In the genomic region with DNA sequence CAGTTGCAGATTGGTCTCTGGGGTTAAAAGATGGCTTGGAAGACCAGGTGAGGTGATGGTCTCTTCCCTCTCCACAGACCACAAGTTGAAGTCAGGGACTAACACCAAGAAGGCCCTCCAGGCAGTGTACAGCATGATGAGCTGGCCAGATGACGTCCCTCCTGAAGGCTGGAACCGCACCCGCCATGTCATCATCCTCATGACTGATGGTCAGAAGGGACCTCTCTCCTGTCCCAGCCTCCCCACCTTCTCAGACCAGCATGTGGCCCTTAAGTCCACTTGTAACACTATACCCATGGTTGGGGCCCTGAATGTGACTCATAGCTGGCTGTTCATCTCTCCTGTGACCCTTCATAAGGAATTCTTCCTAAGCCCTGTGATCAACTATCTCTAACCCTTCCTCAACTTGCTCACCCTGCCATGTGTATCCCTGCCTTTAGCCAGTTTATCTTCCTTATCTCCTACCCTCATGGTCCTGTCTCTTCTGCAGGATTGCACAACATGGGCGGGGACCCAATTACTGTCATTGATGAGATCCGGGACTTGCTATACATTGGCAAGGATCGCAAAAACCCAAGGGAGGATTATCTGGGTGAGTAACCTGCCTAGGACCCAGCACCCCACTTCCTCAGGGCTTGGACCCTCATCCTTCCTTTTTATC, we compare ENCODE assay signal across 10 cellular contexts. TPM values are rescaled to one million over a fixed set of nuclear protein-coding genes. Genes with fewer than 3 reads are reported as not detected.
DNase-seq lines count a peak whose midpoint lies in the region; ATAC-seq and TF ChIP-seq lines count a peak whose summit lies in the region.
"Had no signal": no experiment of that assay in that cellular context is flagged by ENCODE, and none has a peak within 500 bp of the region (broad histone marks: within the 10 kb centered on the region; RNA-seq: fewer than 3 reads in every experiment).

No MANE protein-coding gene starts in this region.

- H3K27ac ChIP-seq in IMR-90 (ENCODE audit: insufficient read depth, low read length) (no peak overlapping the region), spleen (peak overlapping the region in 1 of 8 donors; percentile 30)

- H3K9me1 ChIP-seq in IMR-90 (ENCODE audit: insufficient read depth, low read length): peaks cover 12% of the 10 kb centered on the region

- H3K9me3 ChIP-seq in IMR-90 (ENCODE audit: control insufficient read depth, insufficient read depth, low read length) (no peaks in the 10 kb centered on the region), spleen (no peaks in the 10 kb centered on the region)
- H3K9me3 ChIP-seq: mucosa of descending colon had no signal

- intact Hi-C loops in IMR-90 (cut with micrococcal nuclease) (no loop called here), spleen (cut with DNase I; ENCODE audit: low total_unique reads) (no loop called here)

- no peak overlapping the region for H3K4me2 ChIP-seq in IMR-90 (ENCODE audit: low read depth, low read length)
- H3K4me2 ChIP-seq: GM23338, hepatocyte had no signal

- BruUV-seq in IMR-90 (replicated peaks; lab: Mats Ljungman, UMichigan): no TSS peak

- TF ChIP-seq POLR2A in IMR-90 (IDR thresholded peaks at IDR 0.05; ENCODE audit: low read depth, low read length): no peak
- TF ChIP-seq POLR2A in spleen (IDR thresholded peaks at IDR 0.05): no peak

- no peak overlapping the region for H4K91ac ChIP-seq in IMR-90 (ENCODE audit: insufficient read depth, low read depth, low read length)

- H3K9ac ChIP-seq in IMR-90 (ENCODE audit: low read depth, low read length): no peak overlapping the region

- H3K79me1 ChIP-seq in IMR-90 (ENCODE audit: low read depth in 1 of 2, low read length in 2 of 2): no peaks in the 10 kb centered on the region

- peak overlapping the region; percentile 47; the same call in 1 of the 2 replicates for H2AK5ac ChIP-seq in IMR-90 (ENCODE audit: low read depth, low read length)

- H2AK9ac ChIP-seq in IMR-90 (replicated peaks; ENCODE audit: low read depth, low read length, poor library complexity): peak overlapping the region; percentile 57

- no peak overlapping the region for H2BK15ac ChIP-seq in IMR-90 (ENCODE audit: low read depth, low read length)

- no peak overlapping the region for H4K8ac ChIP-seq in IMR-90 (ENCODE audit: low read depth in 2 of 2, low read length in 2 of 2)

- H3K56ac ChIP-seq in IMR-90 (ENCODE audit: extremely low read depth, insufficient read depth, low read length): no peak overlapping the region

- dilution Hi-C loops in IMR-90 (cut with HindIII; ENCODE audit: low sequenced_read_pairs, unreplicated experiment): no loop called here

- ATAC-seq in IMR-90 (ENCODE audit: low read depth): no peak
- ATAC-seq: GM23338, mucosa of descending colon had no signal

- no peak overlapping the region for H2BK5ac ChIP-seq in IMR-90 (ENCODE audit: low read depth, low read length, poor library complexity, severe bottlenecking)

- DNase-seq in IMR-90 (peak; percentile 50), choroid plexus epithelial cell (ENCODE audit: low read depth) (peak; percentile 46), spleen (peak; percentile 51), OCI-M2 (lab: John Stamatoyannopoulos, UW; ENCODE audit: unreplicated experiment) (no peak), NCI-H510A treated with DMSO at 0.1 percent for 48 hours (lab: John Stamatoyannopoulos, UW) (no peak)
- no peak for DNase-seq in effector CD8-positive, alpha-beta T cell (lab: John Stamatoyannopoulos, UW)
- DNase-seq: DMS79 treated with DMSO at 0.1 percent for 48 hours, mucosa of descending colon had no signal

- H4K20me1 ChIP-seq in IMR-90 (ENCODE audit: insufficient read depth, low read length): 0 out of 2 replicates have a peak, but pooled peaks cover 5% of the 10 kb centered on the region

- H3K18ac ChIP-seq in IMR-90 (ENCODE audit: low read depth, low read length): no peak overlapping the region

- peaks cover 25% of the 10 kb centered on the region for H3K36me3 ChIP-seq in IMR-90 (ENCODE audit: control insufficient read depth, insufficient read depth, low read length)
- H3K36me3 ChIP-seq in spleen: peaks cover 0 to 67% (median 29%) of the 10 kb centered on the region in 6 donors

- no peak overlapping the region for H3K4me3 ChIP-seq in IMR-90 (ENCODE audit: insufficient read depth, low read depth, low read length)
- H3K4me3 ChIP-seq in choroid plexus epithelial cell (ENCODE audit: low read depth, low read length): no peak overlapping the region
- no peak overlapping the region for H3K4me3 ChIP-seq in spleen
- H3K4me3 ChIP-seq: GM23338, hepatocyte, mucosa of descending colon had no signal

- no peaks in the 10 kb centered on the region for H3K27me3 ChIP-seq in IMR-90 (ENCODE audit: control insufficient read depth, insufficient read depth, low read length)
- peaks cover 0 to 15% (median 0%) of the 10 kb centered on the region in 7 donors for H3K27me3 ChIP-seq in spleen (replicated peaks in 1 of 7)
- H3K27me3 ChIP-seq: hepatocyte had no signal

- CTCF ChIA-PET in IMR-90 (lab: Yijun Ruan, JAX): interaction anchor here (0.5 kb wide), 1 partner anchor 190 kb away, joined by 4 read pairs; no protein-coding TSS in a partner anchor

- no peak overlapping the region for H2BK120ac ChIP-seq in IMR-90 (ENCODE audit: low read depth, low read length)

- in situ Hi-C loops in IMR-90 (cut with MboI; ENCODE audit: low sequenced_read_pairs): loop anchor here (5.0 to 10.0 kb wide), 2 partner anchors 37 to 264 kb away; a partner anchor contains a TSS

- POLR2A ChIA-PET in IMR-90 (lab: Charles Lee; ENCODE audit: unreplicated experiment): no interaction called here

- peak overlapping the region; percentile 21 for H3K4ac ChIP-seq in IMR-90 (ENCODE audit: low read depth, low read length)

- no peak for TF ChIP-seq RAD21 in IMR-90 (IDR thresholded peaks at IDR 0.05; ENCODE audit: low read length)

- no peak overlapping the region for H3K23ac ChIP-seq in IMR-90 (ENCODE audit: low read depth, low read length)

- H2AFZ ChIP-seq in IMR-90 (replicated peaks; ENCODE audit: low read length, poor library complexity): no peak overlapping the region
- H2AFZ ChIP-seq: GM23338, hepatocyte had no signal

- TF ChIP-seq CTCF in IMR-90 (conservative IDR thresholded peaks at IDR 0.05; ENCODE audit: low read depth, low read length) (no peak), choroid plexus epithelial cell (conservative IDR thresholded peaks at IDR 0.05; ENCODE audit: low read depth, low read length) (no peak), spleen (IDR thresholded peaks at IDR 0.05 in 8 of 11, conservative IDR thresholded peaks at IDR 0.05 in 3 of 11) (no peak)

- no peak overlapping the region for H3K14ac ChIP-seq in IMR-90 (replicated peaks; ENCODE audit: low read depth, low read length)

- H3K4me1 ChIP-seq in IMR-90 (ENCODE audit: control insufficient read depth, insufficient read depth, low read length) (peaks cover 22% of the 10 kb centered on the region), spleen (peaks cover 0 to 29% (median 0%) of the 10 kb centered on the region in 6 donors)

- no peak overlapping the region for H4K5ac ChIP-seq in IMR-90 (ENCODE audit: low read depth, low read length)

- no CpG with 5 or more reads among the region's 6 CpGs for WGBS in IMR-90 (ENCODE audit: extremely low coverage in 2 of 2, insufficient read length in 1 of 2), 2 experiments
- 87 to 97% (median 91%) methylated on average over 6 of the region's 6 CpGs for WGBS in spleen, 5 donors

- no peak overlapping the region for H2BK20ac ChIP-seq in IMR-90 (ENCODE audit: low read depth, low read length)

TF ChIP-seq in IMR-90, 13 proteins besides CTCF, POLR2A, EP300 and RAD21 (continues in another document):
- no peak for TF ChIP-seq MXI1 (IDR thresholded peaks at IDR 0.05; ENCODE audit: borderline replicate concordance, low read depth, low read length)
- peak; percentile 71 for TF ChIP-seq CEBPB (IDR thresholded peaks at IDR 0.05; ENCODE audit: low read depth, low read length)
- no peak for TF ChIP-seq BHLHE40 (IDR thresholded peaks at IDR 0.05; ENCODE audit: low read depth, low read length)

RNA-seq across cellular contexts. Expression of a gene that starts 3.0 kb away (rescaled TPM):
- total RNA-seq in IMR-90 (2012; rRNA removed) (1.4 and 1.8 TPM in 2 replicates), spleen (10 to 100 TPM in 6 of 7 donors, 1 to 10 TPM in 1; 5.4 to 35.8 (median 20.1) TPM)
- polyA plus RNA-seq in IMR-90 (2012; rRNA removed) (5.8 and 6.1 TPM in 2 replicates), spleen (10 to 100 TPM; 24.1 to 31.2 (median 24.3) TPM)
- polyA plus RNA-seq in IMR-90 (2012; cell fraction: cytosol; rRNA removed): 4.1 and 5.2 TPM in 2 replicates
- polyA plus RNA-seq in IMR-90 (2012; cell fraction: nucleus; rRNA removed; ENCODE audit: low replicate concordance): 15.4 and 32.5 TPM in 2 replicates
- total RNA-seq: GM23338 had no signal

RNA-seq across cellular contexts. Expression of a gene that starts 9.9 kb away (rescaled TPM):
- 76.0 and 90.8 TPM in 2 replicates for total RNA-seq in IMR-90 (2012; rRNA removed)
- 63.6 and 65.4 TPM in 2 replicates for polyA plus RNA-seq in IMR-90 (2012; rRNA removed)
- polyA plus RNA-seq in IMR-90 (2012; cell fraction: cytosol; rRNA removed): 48.3 and 75.0 TPM in 2 replicates
- polyA plus RNA-seq in IMR-90 (2012; cell fraction: nucleus; rRNA removed; ENCODE audit: low replicate concordance): 32.9 and 59.1 TPM in 2 replicates
- total RNA-seq in spleen: 10 to 100 TPM; 37.4 to 50.7 (median 44.8) TPM
- 10 to 100 TPM; 35.0 to 47.1 (median 45.3) TPM for polyA plus RNA-seq in spleen

RNA-seq across cellular contexts. Expression of a gene that starts 10.1 kb away (rescaled TPM):
- total RNA-seq in IMR-90 (2012; rRNA removed) (30.6 and 34.7 TPM in 2 replicates), spleen (100 to 1,000 TPM in 1 of 7 donors, 10 to 100 TPM in 6; 52.1 to 102 (median 75.7) TPM)
- polyA plus RNA-seq in IMR-90 (2012; rRNA removed) (46.0 and 46.3 TPM in 2 replicates), spleen (100 to 1,000 TPM in 2 of 3 donors, 10 to 100 TPM in 1; 61.8 to 107 (median 102) TPM)
- polyA plus RNA-seq in IMR-90 (2012; cell fraction: cytosol; rRNA removed): 39.5 and 40.5 TPM in 2 replicates
- polyA plus RNA-seq in IMR-90 (2012; cell fraction: nucleus; rRNA removed; ENCODE audit: low replicate concordance): 273 and 417 TPM in 2 replicates

RNA-seq across cellular contexts. Expression of a gene that starts 21.4 kb away (rescaled TPM):
- total RNA-seq in IMR-90 (2012; rRNA removed): under 0.01 and 0.18 TPM in 2 replicates
- 0.19 and 0.26 TPM in 2 replicates for polyA plus RNA-seq in IMR-90 (2012; rRNA removed)
- polyA plus RNA-seq in IMR-90 (2012; cell fraction: cytosol; rRNA removed): 0.33 and 0.40 TPM in 2 replicates
- 0.30 and 0.69 TPM in 2 replicates for polyA plus RNA-seq in IMR-90 (2012; cell fraction: nucleus; rRNA removed; ENCODE audit: low replicate concordance)
- total RNA-seq in spleen: 100 to 1,000 TPM in 2 of 7 donors, 10 to 100 TPM in 5; 62.5 to 173 (median 83.2) TPM
- polyA plus RNA-seq in spleen: 10 to 100 TPM; 17.2 to 28.4 (median 25.4) TPM

RNA-seq across cellular contexts. Expression of a gene that starts 23.1 kb away (rescaled TPM):
- total RNA-seq in IMR-90 (2012; rRNA removed): 7.8 and 9.3 TPM in 2 replicates
- 21.4 and 22.1 TPM in 2 replicates for polyA plus RNA-seq in IMR-90 (2012; rRNA removed)
- 15.9 and 19.3 TPM in 2 replicates for polyA plus RNA-seq in IMR-90 (2012; cell fraction: cytosol; rRNA removed)
- 107 and 151 TPM in 2 replicates for polyA plus RNA-seq in IMR-90 (2012; cell fraction: nucleus; rRNA removed; ENCODE audit: low replicate concordance)
- 10 to 100 TPM; 21.0 to 34.3 (median 26.2) TPM for total RNA-seq in spleen
- polyA plus RNA-seq in spleen: 10 to 100 TPM; 19.1 to 28.1 (median 26.3) TPM

Comparison
In these comparisons a context has a peak if more than half of its experiments do, and no peak if none do; other contexts are left out.
1. DNase-seq: peak in IMR-90 (single experiment), choroid plexus epithelial cell (single experiment) and spleen (single experiment); none in OCI-M2 (single experiment), effector CD8-positive, alpha-beta T cell (single experiment) and NCI-H510A treated with DMSO at 0.1 percent for 48 hours (single experiment).